1 cellular context compared by ENCODE assay signal in the genomic region with DNA sequence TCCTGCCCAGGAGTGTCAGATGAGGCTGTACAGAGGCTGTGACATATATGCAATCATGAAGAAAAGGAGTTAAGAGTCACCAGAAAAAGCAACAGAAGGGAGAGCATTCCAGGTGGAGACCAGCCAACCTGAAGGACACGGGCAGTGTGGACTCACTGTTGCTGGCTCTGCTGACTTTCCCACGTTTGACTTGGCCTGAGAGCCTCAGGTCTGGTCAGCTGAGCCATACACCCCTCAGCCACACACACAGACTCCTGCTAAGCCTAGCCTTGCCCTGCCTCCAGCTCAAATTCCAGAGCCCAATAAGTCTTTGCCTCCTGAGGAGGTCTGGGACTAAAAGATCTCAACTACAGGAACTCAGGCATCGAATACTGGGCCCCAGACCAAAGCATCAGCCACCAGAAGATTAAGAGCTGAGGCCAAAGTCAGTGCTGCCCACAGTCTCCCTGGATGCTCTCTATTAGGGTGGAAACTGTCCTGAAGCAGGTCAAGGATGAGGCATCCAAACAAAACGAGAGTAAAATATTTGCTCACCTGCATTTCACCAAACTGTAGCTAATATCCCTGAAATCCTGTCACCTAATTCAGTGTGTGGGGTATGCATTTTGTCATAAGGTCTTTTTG.
TF ChIP-seq lines count a peak whose summit lies in the region.

No MANE protein-coding gene starts in this region.

TF ChIP-seq in H1, 55 proteins besides CTCF, POLR2A, EP300 and RAD21:
- TF ChIP-seq MAFK (IDR thresholded peaks at IDR 0.05; ENCODE audit: low read depth, low read length) (no peak), TAF7 (optimal IDR thresholded peaks at IDR 0.05; ENCODE audit: borderline replicate concordance, low read depth, low read length) (no peak), CTBP2 (IDR thresholded peaks at IDR 0.05; ENCODE audit: borderline replicate concordance, insufficient read depth, insufficient read length, low read length) (no peak), RBBP5 (IDR thresholded peaks at IDR 0.05; ENCODE audit: borderline replicate concordance, low read depth, low read length) (no peak), ATF3 (IDR thresholded peaks at IDR 0.05; ENCODE audit: insufficient read depth, low read depth, low read length) (no peak), POLR2AphosphoS5 (IDR thresholded peaks at IDR 0.05; ENCODE audit: low read depth, low read length) (no peak), BRCA1 (IDR thresholded peaks at IDR 0.05; ENCODE audit: low read depth, low read length) (no peak), RNF2 (IDR thresholded peaks at IDR 0.05; ENCODE audit: borderline replicate concordance, low read depth, low read length, missing control alignments, poor library complexity, severe bottlenecking) (no peak), SP4 (IDR thresholded peaks at IDR 0.05; ENCODE audit: low read length) (no peak), SIN3A (conservative IDR thresholded peaks at IDR 0.05 in 1 of 2, IDR thresholded peaks at IDR 0.05 in 1 of 2; ENCODE audit: low read depth in 1 of 2, low read length in 2 of 2) (no peak), HDAC2 (IDR thresholded peaks at IDR 0.05; ENCODE audit: borderline replicate concordance in 1 of 2, low read depth in 2 of 2, low read length in 2 of 2) (no peak), SAP30 (IDR thresholded peaks at IDR 0.05; ENCODE audit: insufficient read depth, insufficient replicate concordance, low read length) (no peak), CHD1 (IDR thresholded peaks at IDR 0.05; ENCODE audit: low read depth, low read length) (no peak), SIX5 (IDR thresholded peaks at IDR 0.05; ENCODE audit: low read depth, low read length) (no peak), EGR1 (IDR thresholded peaks at IDR 0.05; ENCODE audit: borderline replicate concordance, low read depth, low read length) (no peak), SUZ12 (IDR thresholded peaks at IDR 0.05; ENCODE audit: low read length) (no peak), KDM1A (IDR thresholded peaks at IDR 0.05; ENCODE audit: borderline replicate concordance, low read length) (no peak), PHF8 (conservative IDR thresholded peaks at IDR 0.05; ENCODE audit: low read depth, low read length) (no peak), POU5F1 (IDR thresholded peaks at IDR 0.05; ENCODE audit: low read depth, low read length) (no peak)
